Comparison of ENCODE assay signal across 1 cellular context in the genomic region with DNA sequence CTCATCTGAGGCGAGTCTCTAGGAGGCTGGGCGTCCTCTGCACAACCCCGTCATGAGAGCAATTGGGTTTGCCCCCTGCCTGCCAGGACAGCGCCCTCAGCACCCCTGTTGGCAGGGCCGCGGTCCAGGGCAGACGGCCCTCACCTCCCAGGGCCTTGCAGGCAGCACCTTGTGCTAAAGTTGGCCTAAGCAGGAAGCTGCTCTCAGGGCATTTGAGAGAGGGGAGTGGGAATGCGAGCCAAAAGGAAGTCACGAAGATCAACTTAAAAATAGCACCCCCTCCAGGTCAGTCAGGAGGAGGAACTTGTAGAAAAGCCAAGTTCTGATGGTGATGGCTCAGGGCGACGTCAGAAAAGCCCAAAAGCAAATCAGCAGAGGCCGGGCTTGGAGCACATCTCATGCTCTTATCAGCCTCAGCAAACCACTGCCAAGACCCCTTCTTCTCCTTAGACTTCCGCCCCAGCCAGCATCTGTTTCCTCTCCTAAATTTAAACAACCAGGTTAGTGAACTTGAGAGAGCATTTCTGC.
TF ChIP-seq lines count a peak whose summit lies in the region.

No MANE protein-coding gene starts in this region.

TF ChIP-seq in K562, 482 proteins besides CTCF, POLR2A, EP300 and RAD21 (continues in another document):
- no peak for TF ChIP-seq MAFF (IDR thresholded peaks at IDR 0.05; ENCODE audit: low read length)
- no peak for TF ChIP-seq SRSF1 (IDR thresholded peaks at IDR 0.05; ENCODE audit: low read depth, low read length)
- TF ChIP-seq PPARD (CRISPR knock-in tag; IDR thresholded peaks at IDR 0.05) = no peak
- no peak for TF ChIP-seq ADNP (tag; IDR thresholded peaks at IDR 0.05)
- no peak for TF ChIP-seq CBFA2T3 (IDR thresholded peaks at IDR 0.05)
- TF ChIP-seq TCF3 (CRISPR knock-in tag; IDR thresholded peaks at IDR 0.05) = no peak
- TF ChIP-seq MECOM (CRISPR knock-in tag; IDR thresholded peaks at IDR 0.05) = no peak
- TF ChIP-seq HDGF (IDR thresholded peaks at IDR 0.05) = no peak
- TF ChIP-seq SETDB1 (IDR thresholded peaks at IDR 0.05; ENCODE audit: low read length) = no peak
- TF ChIP-seq, protein P1, sequence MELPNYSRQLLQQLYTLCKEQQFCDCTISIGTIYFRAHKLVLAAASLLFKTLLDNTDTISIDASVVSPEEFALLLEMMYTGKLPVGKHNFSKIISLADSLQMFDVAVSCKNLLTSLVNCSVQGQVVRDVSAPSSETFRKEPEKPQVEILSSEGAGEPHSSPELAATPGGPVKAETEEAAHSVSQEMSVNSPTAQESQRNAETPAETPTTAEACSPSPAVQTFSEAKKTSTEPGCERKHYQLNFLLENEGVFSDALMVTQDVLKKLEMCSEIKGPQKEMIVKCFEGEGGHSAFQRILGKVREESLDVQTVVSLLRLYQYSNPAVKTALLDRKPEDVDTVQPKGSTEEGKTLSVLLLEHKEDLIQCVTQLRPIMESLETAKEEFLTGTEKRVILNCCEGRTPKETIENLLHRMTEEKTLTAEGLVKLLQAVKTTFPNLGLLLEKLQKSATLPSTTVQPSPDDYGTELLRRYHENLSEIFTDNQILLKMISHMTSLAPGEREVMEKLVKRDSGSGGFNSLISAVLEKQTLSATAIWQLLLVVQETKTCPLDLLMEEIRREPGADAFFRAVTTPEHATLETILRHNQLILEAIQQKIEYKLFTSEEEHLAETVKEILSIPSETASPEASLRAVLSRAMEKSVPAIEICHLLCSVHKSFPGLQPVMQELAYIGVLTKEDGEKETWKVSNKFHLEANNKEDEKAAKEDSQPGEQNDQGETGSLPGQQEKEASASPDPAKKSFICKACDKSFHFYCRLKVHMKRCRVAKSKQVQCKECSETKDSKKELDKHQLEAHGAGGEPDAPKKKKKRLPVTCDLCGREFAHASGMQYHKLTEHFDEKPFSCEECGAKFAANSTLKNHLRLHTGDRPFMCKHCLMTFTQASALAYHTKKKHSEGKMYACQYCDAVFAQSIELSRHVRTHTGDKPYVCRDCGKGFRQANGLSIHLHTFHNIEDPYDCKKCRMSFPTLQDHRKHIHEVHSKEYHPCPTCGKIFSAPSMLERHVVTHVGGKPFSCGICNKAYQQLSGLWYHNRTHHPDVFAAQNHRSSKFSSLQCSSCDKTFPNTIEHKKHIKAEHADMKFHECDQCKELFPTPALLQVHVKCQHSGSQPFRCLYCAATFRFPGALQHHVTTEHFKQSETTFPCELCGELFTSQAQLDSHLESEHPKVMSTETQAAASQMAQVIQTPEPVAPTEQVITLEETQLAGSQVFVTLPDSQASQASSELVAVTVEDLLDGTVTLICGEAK (IDR thresholded peaks at IDR 0.05) = peak; percentile 45; the same call in 1 of the 2 replicates
- TF ChIP-seq, protein P1 (CRISPR knock-in tag; IDR thresholded peaks at IDR 0.05) = no peak
- TF ChIP-seq XRCC3 (IDR thresholded peaks at IDR 0.05) = no peak
- TF ChIP-seq, protein P2, sequence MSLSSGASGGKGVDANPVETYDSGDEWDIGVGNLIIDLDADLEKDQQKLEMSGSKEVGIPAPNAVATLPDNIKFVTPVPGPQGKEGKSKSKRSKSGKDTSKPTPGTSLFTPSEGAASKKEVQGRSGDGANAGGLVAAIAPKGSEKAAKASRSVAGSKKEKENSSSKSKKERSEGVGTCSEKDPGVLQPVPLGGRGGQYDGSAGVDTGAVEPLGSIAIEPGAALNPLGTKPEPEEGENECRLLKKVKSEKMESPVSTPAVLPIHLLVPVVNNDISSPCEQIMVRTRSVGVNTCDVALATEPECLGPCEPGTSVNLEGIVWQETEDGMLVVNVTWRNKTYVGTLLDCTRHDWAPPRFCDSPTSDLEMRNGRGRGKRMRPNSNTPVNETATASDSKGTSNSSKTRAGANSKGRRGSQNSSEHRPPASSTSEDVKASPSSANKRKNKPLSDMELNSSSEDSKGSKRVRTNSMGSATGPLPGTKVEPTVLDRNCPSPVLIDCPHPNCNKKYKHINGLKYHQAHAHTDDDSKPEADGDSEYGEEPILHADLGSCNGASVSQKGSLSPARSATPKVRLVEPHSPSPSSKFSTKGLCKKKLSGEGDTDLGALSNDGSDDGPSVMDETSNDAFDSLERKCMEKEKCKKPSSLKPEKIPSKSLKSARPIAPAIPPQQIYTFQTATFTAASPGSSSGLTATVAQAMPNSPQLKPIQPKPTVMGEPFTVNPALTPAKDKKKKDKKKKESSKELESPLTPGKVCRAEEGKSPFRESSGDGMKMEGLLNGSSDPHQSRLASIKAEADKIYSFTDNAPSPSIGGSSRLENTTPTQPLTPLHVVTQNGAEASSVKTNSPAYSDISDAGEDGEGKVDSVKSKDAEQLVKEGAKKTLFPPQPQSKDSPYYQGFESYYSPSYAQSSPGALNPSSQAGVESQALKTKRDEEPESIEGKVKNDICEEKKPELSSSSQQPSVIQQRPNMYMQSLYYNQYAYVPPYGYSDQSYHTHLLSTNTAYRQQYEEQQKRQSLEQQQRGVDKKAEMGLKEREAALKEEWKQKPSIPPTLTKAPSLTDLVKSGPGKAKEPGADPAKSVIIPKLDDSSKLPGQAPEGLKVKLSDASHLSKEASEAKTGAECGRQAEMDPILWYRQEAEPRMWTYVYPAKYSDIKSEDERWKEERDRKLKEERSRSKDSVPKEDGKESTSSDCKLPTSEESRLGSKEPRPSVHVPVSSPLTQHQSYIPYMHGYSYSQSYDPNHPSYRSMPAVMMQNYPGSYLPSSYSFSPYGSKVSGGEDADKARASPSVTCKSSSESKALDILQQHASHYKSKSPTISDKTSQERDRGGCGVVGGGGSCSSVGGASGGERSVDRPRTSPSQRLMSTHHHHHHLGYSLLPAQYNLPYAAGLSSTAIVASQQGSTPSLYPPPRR (CRISPR knock-in tag; IDR thresholded peaks at IDR 0.05; ENCODE audit: borderline replicate concordance) = no peak
- TF ChIP-seq ZC3H4 (CRISPR knock-in tag; IDR thresholded peaks at IDR 0.05; ENCODE audit: borderline replicate concordance) = no peak
- TF ChIP-seq KAT2B (IDR thresholded peaks at IDR 0.05; ENCODE audit: low read depth, low read length) = no peak
- no peak for TF ChIP-seq ZNF175 (CRISPR knock-in tag; IDR thresholded peaks at IDR 0.05; ENCODE audit: low read depth)
- no peak for TF ChIP-seq TEAD4 (IDR thresholded peaks at IDR 0.05; ENCODE audit: low read length)
- no peak for TF ChIP-seq TEAD4 (CRISPR knock-in tag; IDR thresholded peaks at IDR 0.05; ENCODE audit: borderline replicate concordance)
- no peak for TF ChIP-seq SMAD2 (IDR thresholded peaks at IDR 0.05; ENCODE audit: low read depth, low read length)
- TF ChIP-seq MEIS2 (IDR thresholded peaks at IDR 0.05; ENCODE audit: partially characterized antibody) = no peak
- no peak for TF ChIP-seq ZKSCAN3 (CRISPR knock-in tag; IDR thresholded peaks at IDR 0.05)
- no peak for TF ChIP-seq PCBP1 (IDR thresholded peaks at IDR 0.05; ENCODE audit: low read depth, low read length, poor library complexity, severe bottlenecking)
- TF ChIP-seq CBFB (CRISPR knock-in tag; IDR thresholded peaks at IDR 0.05) = no peak
- TF ChIP-seq, protein P3, sequence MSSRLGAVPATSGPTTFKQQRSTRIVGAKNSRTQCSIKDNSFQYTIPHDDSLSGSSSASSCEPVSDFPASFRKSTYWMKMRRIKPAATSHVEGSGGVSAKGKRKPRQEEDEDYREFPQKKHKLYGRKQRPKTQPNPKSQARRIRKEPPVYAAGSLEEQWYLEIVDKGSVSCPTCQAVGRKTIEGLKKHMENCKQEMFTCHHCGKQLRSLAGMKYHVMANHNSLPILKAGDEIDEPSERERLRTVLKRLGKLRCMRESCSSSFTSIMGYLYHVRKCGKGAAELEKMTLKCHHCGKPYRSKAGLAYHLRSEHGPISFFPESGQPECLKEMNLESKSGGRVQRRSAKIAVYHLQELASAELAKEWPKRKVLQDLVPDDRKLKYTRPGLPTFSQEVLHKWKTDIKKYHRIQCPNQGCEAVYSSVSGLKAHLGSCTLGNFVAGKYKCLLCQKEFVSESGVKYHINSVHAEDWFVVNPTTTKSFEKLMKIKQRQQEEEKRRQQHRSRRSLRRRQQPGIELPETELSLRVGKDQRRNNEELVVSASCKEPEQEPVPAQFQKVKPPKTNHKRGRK (tag; IDR thresholded peaks at IDR 0.05) = no peak
- TF ChIP-seq MLLT1 (IDR thresholded peaks at IDR 0.05) = no peak
- TF ChIP-seq, protein P4, sequence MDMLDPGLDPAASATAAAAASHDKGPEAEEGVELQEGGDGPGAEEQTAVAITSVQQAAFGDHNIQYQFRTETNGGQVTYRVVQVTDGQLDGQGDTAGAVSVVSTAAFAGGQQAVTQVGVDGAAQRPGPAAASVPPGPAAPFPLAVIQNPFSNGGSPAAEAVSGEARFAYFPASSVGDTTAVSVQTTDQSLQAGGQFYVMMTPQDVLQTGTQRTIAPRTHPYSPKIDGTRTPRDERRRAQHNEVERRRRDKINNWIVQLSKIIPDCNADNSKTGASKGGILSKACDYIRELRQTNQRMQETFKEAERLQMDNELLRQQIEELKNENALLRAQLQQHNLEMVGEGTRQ (CRISPR knock-in tag; IDR thresholded peaks at IDR 0.05) = no peak
- no peak for TF ChIP-seq RB1 (IDR thresholded peaks at IDR 0.05; ENCODE audit: low read depth)
- no peak for TF ChIP-seq MCM7 (IDR thresholded peaks at IDR 0.05)
- TF ChIP-seq FOXK1 (CRISPR knock-in tag; IDR thresholded peaks at IDR 0.05; ENCODE audit: borderline replicate concordance) = no peak
- TF ChIP-seq, protein P5, sequence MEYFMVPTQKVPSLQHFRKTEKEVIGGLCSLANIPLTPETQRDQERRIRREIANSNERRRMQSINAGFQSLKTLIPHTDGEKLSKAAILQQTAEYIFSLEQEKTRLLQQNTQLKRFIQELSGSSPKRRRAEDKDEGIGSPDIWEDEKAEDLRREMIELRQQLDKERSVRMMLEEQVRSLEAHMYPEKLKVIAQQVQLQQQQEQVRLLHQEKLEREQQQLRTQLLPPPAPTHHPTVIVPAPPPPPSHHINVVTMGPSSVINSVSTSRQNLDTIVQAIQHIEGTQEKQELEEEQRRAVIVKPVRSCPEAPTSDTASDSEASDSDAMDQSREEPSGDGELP (CRISPR knock-in tag; IDR thresholded peaks at IDR 0.05; ENCODE audit: borderline replicate concordance) = no peak
- peak; percentile 63 for TF ChIP-seq NFIC (IDR thresholded peaks at IDR 0.05)
- no peak for TF ChIP-seq HLTF (IDR thresholded peaks at IDR 0.05)
- TF ChIP-seq COPS2 (conservative IDR thresholded peaks at IDR 0.05) = no peak
- TF ChIP-seq RBM22 (IDR thresholded peaks at IDR 0.05; ENCODE audit: low read depth, low read length, poor library complexity, severe bottlenecking) = no peak
- peak; percentile 86 for TF ChIP-seq ZNF764 (CRISPR knock-in tag; IDR thresholded peaks at IDR 0.05; ENCODE audit: low read depth)
- no peak for TF ChIP-seq ZNF165 (CRISPR knock-in tag; IDR thresholded peaks at IDR 0.05; ENCODE audit: borderline replicate concordance)
- TF ChIP-seq UBTF (IDR thresholded peaks at IDR 0.05; ENCODE audit: borderline replicate concordance in 1 of 2, low read depth in 2 of 2, low read length in 2 of 2) = no peak
- TF ChIP-seq ZNF586 (CRISPR knock-in tag; conservative IDR thresholded peaks at IDR 0.05) = no peak
- no peak for TF ChIP-seq MBD2 (IDR thresholded peaks at IDR 0.05; ENCODE audit: borderline replicate concordance, low read depth)
- TF ChIP-seq BDP1 (IDR thresholded peaks at IDR 0.05; ENCODE audit: insufficient read depth, insufficient read length) = no peak
- no peak for TF ChIP-seq MTA3 (IDR thresholded peaks at IDR 0.05; ENCODE audit: borderline replicate concordance)
- TF ChIP-seq TAF15 (IDR thresholded peaks at IDR 0.05; ENCODE audit: low read depth, low read length) = no peak
- TF ChIP-seq TFAM (CRISPR knock-in tag; conservative IDR thresholded peaks at IDR 0.05) = no peak
